8 cellular contexts compared by ENCODE assay signal in genomic region chr20:36202891-36203338, GRCh38. TPM values are rescaled to one million over a fixed set of nuclear protein-coding genes. Genes with fewer than 3 reads are reported as not detected.
DNase-seq lines count a peak whose midpoint lies in the region; ATAC-seq, FAIRE-seq and TF ChIP-seq lines count a peak whose summit lies in the region.

No MANE protein-coding gene starts in this region.

- intact Hi-C loops in HepG2 (cut with micrococcal nuclease; ENCODE audit: unreplicated experiment) = loop anchor here (1.0 kb wide), 2 partner anchors 196 to 236 kb away; no protein-coding TSS in a partner anchor

- CTCF ChIA-PET in HepG2 (lab: Yijun Ruan, JAX; ENCODE audit: low intra/inter-chr PET ratio, low total read pairs) = interaction anchor here (0.8 to 3.0 kb wide), 5 partner anchors 46 to 236 kb away, joined by 3 to 27 read pairs (median 6); partner anchors contain the start of gene EPB41L1

- BruUV-seq in HepG2 (replicated peaks; lab: Mats Ljungman, UMichigan) = no TSS peak

- peaks cover 15 to 26% of the 10 kb centered on the region in 2 experiments for H3K36me3 ChIP-seq in HepG2 (replicated peaks in 1 of 2; ENCODE audit: control insufficient read depth in 1 of 2, insufficient read depth in 2 of 2, low read length in 2 of 2)

- H3K9ac ChIP-seq in HepG2 (ENCODE audit: insufficient read depth, low read depth, low read length) = no peak overlapping the region

- TF ChIP-seq EP300 in HepG2 (IDR thresholded peaks at IDR 0.05; ENCODE audit: low read depth in 2 of 2, low read length in 2 of 2) (no peak), HepG2 (CRISPR knock-in tag; IDR thresholded peaks at IDR 0.05; ENCODE audit: borderline replicate concordance) (no peak)

- TF ChIP-seq POLR2A in HepG2 (IDR thresholded peaks at IDR 0.05; ENCODE audit: insufficient read depth in 1 of 2, low read depth in 2 of 2, low read length in 2 of 2) = no peak

- ATAC-seq in HepG2 = peak; percentile 71

- peak; percentile 98 for TF ChIP-seq CTCF in HepG2 (CRISPR knock-in tag; IDR thresholded peaks at IDR 0.05)

- POLR2A ChIA-PET in HepG2 (lab: Yijun Ruan, JAX) = interaction anchor here (0.6 kb wide), 1 partner anchor 262 kb away, joined by 3 read pairs; no protein-coding TSS in a partner anchor

- no peak overlapping the region for H3K4me2 ChIP-seq in HepG2 (ENCODE audit: low read depth, low read length)

- no peaks in the 10 kb centered on the region for H3K79me2 ChIP-seq in HepG2 (ENCODE audit: insufficient read depth, low read length)

- H4K20me1 ChIP-seq in HepG2 (ENCODE audit: insufficient read depth, low read length) = no peaks in the 10 kb centered on the region

- H3K27me3 ChIP-seq in HepG2 (ENCODE audit: control insufficient read depth in 1 of 2, insufficient read depth in 2 of 2, low read length in 2 of 2) = no peaks in the 10 kb centered on the region

- peak; percentile 90 for TF ChIP-seq RAD21 in HepG2 (CRISPR knock-in tag; IDR thresholded peaks at IDR 0.05)

- in situ Hi-C loops in HepG2 (cut with HindIII; ENCODE audit: extremely low pct_ligation_motif_present, low pct_unique_long_range_greater_than_20kb) = loop anchor here (5.0 kb wide), 1 partner anchor 239 kb away; no protein-coding TSS in a partner anchor

- no peak overlapping the region for H2AFZ ChIP-seq in HepG2 (ENCODE audit: low read length)

- DNase-seq in 8988T (peak; percentile 96), GM18507 (ENCODE audit: extremely low spot score, insufficient read length, low read depth) (peak; percentile 73), NCI-H2227 (lab: John Stamatoyannopoulos, UW; ENCODE audit: unreplicated experiment) (peak; percentile 76), cerebellum (ENCODE audit: low spot score) (peak; percentile 74), HepG2 (ENCODE audit: low spot score) (peak; percentile 51), DMS114 treated with DMSO at 0.1 percent for 48 hours (lab: John Stamatoyannopoulos, UW; ENCODE audit: unreplicated experiment) (no peak)
- DNase-seq in activated CD4-positive, alpha-beta T cell treated with anti-CD3 and anti-CD28 coated beads for 4 hours = peak; percentile 63 to 77
- DNase-seq in stimulated activated CD4-positive, alpha-beta T cell treated with anti-CD3 and anti-CD28 coated beads, TNF-alpha, amount 100 ng/mL, for 4 hours (ENCODE audit: low read depth in 3 of 3) = peak; percentile 52 to 64 (median 58)

- FAIRE-seq in GM18507 (lab: Jason Lieb, UNC) (peak; percentile 91), HepG2 (lab: Jason Lieb, UNC) (peak; percentile 73)

- H3K4me3 ChIP-seq in HepG2 (replicated peaks in 1 of 3; ENCODE audit: insufficient read depth in 1 of 3, low read depth in 2 of 3, low read length in 3 of 3) = no peak overlapping the region

- H3K9me3 ChIP-seq in HepG2 (ENCODE audit: low read length) = no peaks in the 10 kb centered on the region

- WGBS in HepG2 (ENCODE audit: low lambda C conversion rate) = 34% methylated on average over 18 of the region's 18 CpGs

- H3K4me1 ChIP-seq in HepG2 (ENCODE audit: insufficient read depth, low read length) = no peaks in the 10 kb centered on the region

- no peak overlapping the region for H3K27ac ChIP-seq in HepG2 (ENCODE audit: extremely low read length, insufficient read depth, low read length)

TF ChIP-seq in HepG2, 621 proteins besides CTCF, POLR2A, EP300 and RAD21 (continues in another document):
- TF ChIP-seq ISX (CRISPR knock-in tag; conservative IDR thresholded peaks at IDR 0.05) (no peak), SOX13 (IDR thresholded peaks at IDR 0.05) (no peak), SOX13 (CRISPR knock-in tag; conservative IDR thresholded peaks at IDR 0.05 in 1 of 2, IDR thresholded peaks at IDR 0.05 in 1 of 2) (peak in 1 of 2 experiments; percentile 37; a peak in 1 of 4 replicates), STAG1 (CRISPR knock-in tag; IDR thresholded peaks at IDR 0.05) (peak; percentile 93), ZNF556 (CRISPR knock-in tag; IDR thresholded peaks at IDR 0.05; ENCODE audit: borderline replicate concordance) (0 out of 2 replicates have a peak, but pooled peaks have one; percentile 47), PAXIP1 (CRISPR knock-in tag; conservative IDR thresholded peaks at IDR 0.05) (0 out of 2 replicates have a peak, but pooled peaks have one; percentile 14)

RNA-seq across cellular contexts. Expression of gene AAR2, which starts 33.4 kb away (rescaled TPM):
- total RNA-seq in cerebellum = 17.0 TPM
- 46.2 and 56.5 TPM in 2 replicates for total RNA-seq in HepG2 (2016; rRNA removed; fragmentation: Illumina TruSeq; extraction: Trizol)
- 6.6 and 7.3 TPM in 2 replicates for total RNA-seq in HepG2 (2016; cell fraction: cytosol; rRNA removed; fragmentation: Illumina TruSeq; extraction: Trizol; ENCODE audit: low read depth)
- total RNA-seq in HepG2 (2016; cell fraction: insoluble cytoplasmic fraction; rRNA removed; fragmentation: Illumina TruSeq; extraction: Trizol) = 45.1 and 55.7 TPM in 2 replicates
- total RNA-seq in HepG2 (2016; cell fraction: membrane; rRNA removed; fragmentation: Illumina TruSeq; extraction: Trizol) = 15.6 and 16.1 TPM in 2 replicates
- 31.3 and 35.6 TPM in 2 replicates for total RNA-seq in HepG2 (2016; cell fraction: nucleus; rRNA removed; fragmentation: Illumina TruSeq; extraction: Trizol)
- 45.2 and 50.5 TPM in 2 replicates for polyA plus RNA-seq in HepG2 (2011; rRNA removed)
- polyA plus RNA-seq in HepG2 (2011; cell fraction: cytosol; rRNA removed) = 37.7 and 43.1 TPM in 2 replicates
- 28.8 and 29.0 TPM in 2 replicates for polyA plus RNA-seq in HepG2 (2011; cell fraction: nucleus; rRNA removed)
- 29.3 and 35.7 TPM in 2 replicates for polyA plus RNA-seq in HepG2 (2012)
- polyA plus RNA-seq in HepG2 (2016; cell fraction: cytosol; fragmentation: Illumina TruSeq; extraction: Trizol; ENCODE audit: low read depth) = 4.9 and 5.0 TPM in 2 replicates
- 57.6 and 57.7 TPM in 2 replicates for polyA plus RNA-seq in HepG2 (2016; cell fraction: insoluble cytoplasmic fraction; fragmentation: Illumina TruSeq; extraction: Trizol; ENCODE audit: low read depth)
- polyA plus RNA-seq in HepG2 (2016; cell fraction: membrane; fragmentation: Illumina TruSeq; extraction: Trizol; ENCODE audit: low read depth) = 9.6 and 9.7 TPM in 2 replicates
- polyA plus RNA-seq in HepG2 (2016; cell fraction: nucleus; fragmentation: Illumina TruSeq; extraction: Trizol; ENCODE audit: insufficient read depth, low read depth) = 41.9 and 45.1 TPM in 2 replicates
- 89.7 and 103 TPM in 2 replicates for polyA minus RNA-seq in HepG2 (2011; rRNA and poly(A)+ RNA removed; ENCODE audit: low replicate concordance)
- polyA minus RNA-seq in HepG2 (2011; cell fraction: cytosol; rRNA and poly(A)+ RNA removed) = 24.4 and 25.0 TPM in 2 replicates
- 26.8 and 34.2 TPM in 2 replicates for polyA minus RNA-seq in HepG2 (2011; cell fraction: nucleus; rRNA and poly(A)+ RNA removed)

RNA-seq across cellular contexts. Expression of gene EPB41L1, which starts 48.4 kb away (rescaled TPM):
- total RNA-seq in cerebellum (68.0 TPM), HepG2 (2016; rRNA removed; fragmentation: Illumina TruSeq; extraction: Trizol) (16.7 and 20.8 TPM in 2 replicates)
- 17.4 and 17.7 TPM in 2 replicates for total RNA-seq in HepG2 (2016; cell fraction: cytosol; rRNA removed; fragmentation: Illumina TruSeq; extraction: Trizol; ENCODE audit: low read depth)
- total RNA-seq in HepG2 (2016; cell fraction: insoluble cytoplasmic fraction; rRNA removed; fragmentation: Illumina TruSeq; extraction: Trizol) = 14.4 and 18.0 TPM in 2 replicates
- total RNA-seq in HepG2 (2016; cell fraction: membrane; rRNA removed; fragmentation: Illumina TruSeq; extraction: Trizol) = 56.5 and 60.6 TPM in 2 replicates
- total RNA-seq in HepG2 (2016; cell fraction: nucleus; rRNA removed; fragmentation: Illumina TruSeq; extraction: Trizol) = 12.9 and 17.3 TPM in 2 replicates
- polyA plus RNA-seq in HepG2 (2011; rRNA removed) = 39.0 and 53.0 TPM in 2 replicates
- 32.6 and 36.6 TPM in 2 replicates for polyA plus RNA-seq in HepG2 (2011; cell fraction: cytosol; rRNA removed)
- 28.0 and 46.3 TPM in 2 replicates for polyA plus RNA-seq in HepG2 (2011; cell fraction: nucleus; rRNA removed)
- polyA plus RNA-seq in HepG2 (2012) = 66.5 and 66.8 TPM in 2 replicates
- 51.2 and 58.4 TPM in 2 replicates for polyA plus RNA-seq in HepG2 (2016; cell fraction: cytosol; fragmentation: Illumina TruSeq; extraction: Trizol; ENCODE audit: low read depth)
- polyA plus RNA-seq in HepG2 (2016; cell fraction: insoluble cytoplasmic fraction; fragmentation: Illumina TruSeq; extraction: Trizol; ENCODE audit: low read depth) = 34.8 and 53.2 TPM in 2 replicates
- polyA plus RNA-seq in HepG2 (2016; cell fraction: membrane; fragmentation: Illumina TruSeq; extraction: Trizol; ENCODE audit: low read depth) = 96.9 and 114 TPM in 2 replicates
- 24.4 and 28.5 TPM in 2 replicates for polyA plus RNA-seq in HepG2 (2016; cell fraction: nucleus; fragmentation: Illumina TruSeq; extraction: Trizol; ENCODE audit: insufficient read depth, low read depth)
- 15.0 and 50.3 TPM in 2 replicates for polyA minus RNA-seq in HepG2 (2011; rRNA and poly(A)+ RNA removed; ENCODE audit: low replicate concordance)
- polyA minus RNA-seq in HepG2 (2011; cell fraction: cytosol; rRNA and poly(A)+ RNA removed) = 28.8 and 48.7 TPM in 2 replicates
- 20.4 and 20.9 TPM in 2 replicates for polyA minus RNA-seq in HepG2 (2011; cell fraction: nucleus; rRNA and poly(A)+ RNA removed)
